Comparison of ENCODE assay signal across 13 cellular contexts in genomic region chr17:41739661-41740352, GRCh38. TPM values are rescaled to one million over a fixed set of nuclear protein-coding genes. Genes with fewer than 3 reads are reported as not detected.
A peak's percentile ranks its signal among the peaks of the same experiment; 100 is the strongest.
DNase-seq lines count a peak whose midpoint lies in the region; ATAC-seq and TF ChIP-seq lines count a peak whose summit lies in the region.
"Had no signal": no experiment of that assay in that cellular context is flagged by ENCODE, and none has a peak within 500 bp of the region (broad histone marks: within the 10 kb centered on the region; RNA-seq: fewer than 3 reads in every experiment).

No MANE protein-coding gene starts in this region.

- H3K4me2 ChIP-seq in mesenchymal stem cell (ENCODE audit: low read length, poor library complexity, severe bottlenecking), result no peak overlapping the region

- no peak overlapping the region for H2AFZ ChIP-seq in mesenchymal stem cell (ENCODE audit: low read depth, low read length)

- H2BK5ac ChIP-seq in mesenchymal stem cell (ENCODE audit: low read depth, low read length, poor library complexity, severe bottlenecking), result no peak overlapping the region

- H3K9me3 Mint-ChIP-seq in activated CD4-positive, alpha-beta memory T cell treated with anti-CD3 and anti-CD28 coated beads for 36 hours, result no peaks in the 10 kb centered on the region
- H3K9me3 Mint-ChIP-seq: activated T-cell treated with anti-CD3 and anti-CD28 coated beads, Interleukin-2, amount 50 U/mL, for 4 hours; neural crest cell; WTC11 had no signal

- CTCF ChIA-PET in activated CD4-positive, alpha-beta memory T cell treated with anti-CD3 and anti-CD28 coated beads for 36 hours (lab: Charles Lee), result interaction anchor here (3.2 kb wide), 1 partner anchor 62 kb away, joined by 17 read pairs; no protein-coding TSS in a partner anchor

- H3K4me1 ChIP-seq in mesenchymal stem cell (ENCODE audit: control insufficient read depth, insufficient read depth, low read depth, low read length) (peaks cover 23% of the 10 kb centered on the region), gastroesophageal sphincter (peaks cover 0 to 15% (median 4%) of the 10 kb centered on the region in 3 donors)

- H3K4me3 ChIP-seq in mesenchymal stem cell (ENCODE audit: insufficient read depth in 1 of 2, low read depth in 1 of 2, low read length in 2 of 2), result no peak overlapping the region
- H3K4me3 ChIP-seq in gastroesophageal sphincter, result no peak overlapping the region

- H4K8ac ChIP-seq in mesenchymal stem cell (ENCODE audit: low read length), result no peak overlapping the region

- H3K36me3 Mint-ChIP-seq in activated CD4-positive, alpha-beta memory T cell treated with anti-CD3 and anti-CD28 coated beads for 36 hours, result no peaks in the 10 kb centered on the region
- H3K36me3 Mint-ChIP-seq: WTC11 had no signal

- TF ChIP-seq EP300 in gastroesophageal sphincter (IDR thresholded peaks at IDR 0.05), result no peak

- no peak overlapping the region for H3K23ac ChIP-seq in mesenchymal stem cell (ENCODE audit: low read length in 2 of 2)

- no peak overlapping the region for H3K4me3 Mint-ChIP-seq in activated CD4-positive, alpha-beta memory T cell treated with anti-CD3 and anti-CD28 coated beads for 36 hours
- H3K4me3 Mint-ChIP-seq: activated T-cell treated with anti-CD3 and anti-CD28 coated beads, Interleukin-2, amount 50 U/mL, for 4 hours; neural crest cell; WTC11 had no signal

- H3K27me3 ChIP-seq in mesenchymal stem cell (ENCODE audit: control insufficient read depth in 1 of 2, insufficient read depth in 1 of 2, low read length in 2 of 2) (peaks cover 27 to 47% of the 10 kb centered on the region in 2 experiments), gastroesophageal sphincter (peaks cover 35% of the 10 kb centered on the region)

- H3K27ac ChIP-seq in mesenchymal stem cell (ENCODE audit: low read length, poor library complexity, severe bottlenecking) (no peak overlapping the region), gastroesophageal sphincter (no peak overlapping the region)

- H2BK15ac ChIP-seq in mesenchymal stem cell (ENCODE audit: low read depth, poor library complexity, severe bottlenecking), result no peak overlapping the region

- TF ChIP-seq POLR2A in gastroesophageal sphincter (IDR thresholded peaks at IDR 0.05), result no peak

- no peaks in the 10 kb centered on the region for H3K9me3 ChIP-seq in mesenchymal stem cell (ENCODE audit: control insufficient read depth, low read length)
- H3K9me3 ChIP-seq in gastroesophageal sphincter, result no peaks in the 10 kb centered on the region

- H3K9ac ChIP-seq in mesenchymal stem cell (ENCODE audit: low read length), result peak overlapping the region; percentile 58

- H3K4me1 Mint-ChIP-seq in activated CD4-positive, alpha-beta memory T cell treated with anti-CD3 and anti-CD28 coated beads for 36 hours (ENCODE audit: low read depth), result peaks cover 2% of the 10 kb centered on the region

- H2BK120ac ChIP-seq in mesenchymal stem cell (ENCODE audit: low read depth, low read length), result no peak overlapping the region

- no peak overlapping the region for H3K27ac Mint-ChIP-seq in activated CD4-positive, alpha-beta memory T cell treated with anti-CD3 and anti-CD28 coated beads for 36 hours
- H3K27ac Mint-ChIP-seq: WTC11 had no signal

- ATAC-seq in gastroesophageal sphincter, result no peak
- ATAC-seq: activated T-cell treated with anti-CD3 and anti-CD28 coated beads, Interleukin-2, amount 50 U/mL, for 4 hours; WTC11 had no signal

- peaks cover 22% of the 10 kb centered on the region for H3K27me3 Mint-ChIP-seq in activated CD4-positive, alpha-beta memory T cell treated with anti-CD3 and anti-CD28 coated beads for 36 hours

- no peak overlapping the region for H3K18ac ChIP-seq in mesenchymal stem cell (ENCODE audit: low read depth in 1 of 2, low read length in 2 of 2)

- H2AK5ac ChIP-seq in mesenchymal stem cell (ENCODE audit: low read length, severe bottlenecking), result peak overlapping the region; percentile 51

- DNase-seq in DMS153 treated with DMSO at 0.1 percent for 48 hours (lab: John Stamatoyannopoulos, UW; ENCODE audit: unreplicated experiment), result peak; percentile 84
- DNase-seq in LoVo (ENCODE audit: low spot score), result peak; percentile 42
- DNase-seq in astrocyte of the hippocampus (ENCODE audit: low read depth, low spot score), result peak; percentile 23
- peak; percentile 35 for DNase-seq in mesenchymal stem cell
- DNase-seq in Kasumi-1 (lab: John Stamatoyannopoulos, UW), result no peak
- DNase-seq in NK-92 treated with Interleukin-12 subunit alpha and Interleukin-12 subunit beta, amount 100 ng/mL, for 24 hours (lab: John Stamatoyannopoulos, UW), result no peak
- DNase-seq in activated CD4-positive, alpha-beta memory T cell treated with anti-CD3 and anti-CD28 coated beads for 36 hours, result no peak
- DNase-seq: activated T-cell treated with anti-CD3 and anti-CD28 coated beads, Interleukin-2, amount 50 U/mL, for 4 hours; erythroblast; Right ventricle myocardium superior had no signal

- no peak for TF ChIP-seq CTCF in gastroesophageal sphincter (IDR thresholded peaks at IDR 0.05)

- no peak overlapping the region for H4K91ac ChIP-seq in mesenchymal stem cell (ENCODE audit: low read length)

- no peak overlapping the region for H3K14ac ChIP-seq in mesenchymal stem cell (ENCODE audit: low read length in 2 of 2)

- POLR2A ChIA-PET in activated CD4-positive, alpha-beta memory T cell treated with anti-CD3 and anti-CD28 coated beads for 36 hours (lab: Charles Lee), result no interaction called here

- no peak overlapping the region for H3K4ac ChIP-seq in mesenchymal stem cell (ENCODE audit: low read depth in 1 of 2, low read length in 2 of 2)

- intact Hi-C loops in activated CD4-positive, alpha-beta memory T cell treated with anti-CD3 and anti-CD28 coated beads for 36 hours (cut with micrococcal nuclease), result loop anchor here (5.0 kb wide), 1 partner anchor 147 kb away; no protein-coding TSS in a partner anchor

- peak overlapping the region in 1 of 2 experiments; percentile 84 for H2BK12ac ChIP-seq in mesenchymal stem cell (ENCODE audit: low read length in 2 of 2)

- 71% methylated on average over 8 of the region's 9 CpGs for WGBS in mesenchymal stem cell
- WGBS in gastroesophageal sphincter (ENCODE audit: low coverage in 1 of 2), 2 donors, result 75% methylated on average over 2 of the region's 9 CpGs; no CpG with 5 or more reads in 1 of the 2 donors

- H3K79me1 ChIP-seq in mesenchymal stem cell (replicated peaks; ENCODE audit: low read length, poor library complexity, severe bottlenecking), result no peaks in the 10 kb centered on the region

- H3K36me3 ChIP-seq in mesenchymal stem cell (ENCODE audit: control insufficient read depth in 1 of 2, insufficient read depth in 2 of 2, low read depth in 1 of 2, low read length in 2 of 2), result no peaks in the 10 kb centered on the region
- no peaks in the 10 kb centered on the region for H3K36me3 ChIP-seq in gastroesophageal sphincter

RNA-seq across cellular contexts. Expression of gene HAP1, which starts 5.4 kb away (rescaled TPM):
- 1.6 TPM for polyA plus RNA-seq in mesenchymal stem cell (2013, experiment 1 of 2)
- 1.5 TPM for polyA plus RNA-seq in mesenchymal stem cell (2013, experiment 2 of 2)
- under 1 TPM in 1 of 4 donors, not detected in 3; 0.54 TPM for total RNA-seq in gastroesophageal sphincter
- not detected for total RNA-seq in activated CD4-positive, alpha-beta memory T cell treated with anti-CD3 and anti-CD28 coated beads for 36 hours
- total RNA-seq: Right ventricle myocardium superior had no signal

RNA-seq across cellular contexts. Expression of gene GAST, which starts 27.7 kb away (rescaled TPM):
- polyA plus RNA-seq in mesenchymal stem cell (2013, experiment 1 of 2), result not detected
- polyA plus RNA-seq in mesenchymal stem cell (2013, experiment 2 of 2), result not detected
- total RNA-seq in gastroesophageal sphincter, result not detected
- total RNA-seq in activated CD4-positive, alpha-beta memory T cell treated with anti-CD3 and anti-CD28 coated beads for 36 hours, result not detected
- total RNA-seq: activated T-cell treated with anti-CD3 and anti-CD28 coated beads, Interleukin-2, amount 50 U/mL, for 4 hours; neural crest cell; Right ventricle myocardium superior; WTC11 had no signal

RNA-seq across cellular contexts. Expression of gene JUP, which starts 46.7 kb away (rescaled TPM):
- polyA plus RNA-seq in mesenchymal stem cell (2013, experiment 1 of 2), result 146 TPM
- polyA plus RNA-seq in mesenchymal stem cell (2013, experiment 2 of 2), result 140 TPM
- total RNA-seq in gastroesophageal sphincter, result 10 to 100 TPM; 30.8 to 60.9 (median 41.7) TPM
- total RNA-seq in activated CD4-positive, alpha-beta memory T cell treated with anti-CD3 and anti-CD28 coated beads for 36 hours, result under 1 TPM; 0.12 to 0.29 TPM

RNA-seq across cellular contexts. Expression of gene EIF1, which starts 51.1 kb away (rescaled TPM):
- 1,039 TPM for polyA plus RNA-seq in mesenchymal stem cell (2013, experiment 1 of 2)
- 1,049 TPM for polyA plus RNA-seq in mesenchymal stem cell (2013, experiment 2 of 2)
- 100 to 1,000 TPM; 224 to 331 (median 270) TPM for total RNA-seq in gastroesophageal sphincter
- total RNA-seq in activated CD4-positive, alpha-beta memory T cell treated with anti-CD3 and anti-CD28 coated beads for 36 hours, result 1,000 to 10,000 TPM; 1,052 to 1,072 TPM

Comparison
In these comparisons a context has a peak if more than half of its experiments do, and no peak if none do; other contexts are left out.
1. DNase-seq: peak in DMS153 treated with DMSO at 0.1 percent for 48 hours (single experiment), LoVo (single experiment), astrocyte of the hippocampus (single experiment) and mesenchymal stem cell (single experiment); none in Kasumi-1 (0 of 2), NK-92 treated with Interleukin-12 subunit alpha and Interleukin-12 subunit beta, amount 100 ng/mL, for 24 hours (single experiment) and activated CD4-positive, alpha-beta memory T cell treated with anti-CD3 and anti-CD28 coated beads for 36 hours (single experiment).
2. RNA of gene JUP, which starts 46.7 kb away (total RNA-seq): 30.8 to 60.9 TPM in gastroesophageal sphincter; 0.12 to 0.29 TPM in activated CD4-positive, alpha-beta memory T cell treated with anti-CD3 and anti-CD28 coated beads for 36 hours; every median in the first group is over 10 times any median in the second.